8 cellular contexts compared by ENCODE assay signal in the genomic region with DNA sequence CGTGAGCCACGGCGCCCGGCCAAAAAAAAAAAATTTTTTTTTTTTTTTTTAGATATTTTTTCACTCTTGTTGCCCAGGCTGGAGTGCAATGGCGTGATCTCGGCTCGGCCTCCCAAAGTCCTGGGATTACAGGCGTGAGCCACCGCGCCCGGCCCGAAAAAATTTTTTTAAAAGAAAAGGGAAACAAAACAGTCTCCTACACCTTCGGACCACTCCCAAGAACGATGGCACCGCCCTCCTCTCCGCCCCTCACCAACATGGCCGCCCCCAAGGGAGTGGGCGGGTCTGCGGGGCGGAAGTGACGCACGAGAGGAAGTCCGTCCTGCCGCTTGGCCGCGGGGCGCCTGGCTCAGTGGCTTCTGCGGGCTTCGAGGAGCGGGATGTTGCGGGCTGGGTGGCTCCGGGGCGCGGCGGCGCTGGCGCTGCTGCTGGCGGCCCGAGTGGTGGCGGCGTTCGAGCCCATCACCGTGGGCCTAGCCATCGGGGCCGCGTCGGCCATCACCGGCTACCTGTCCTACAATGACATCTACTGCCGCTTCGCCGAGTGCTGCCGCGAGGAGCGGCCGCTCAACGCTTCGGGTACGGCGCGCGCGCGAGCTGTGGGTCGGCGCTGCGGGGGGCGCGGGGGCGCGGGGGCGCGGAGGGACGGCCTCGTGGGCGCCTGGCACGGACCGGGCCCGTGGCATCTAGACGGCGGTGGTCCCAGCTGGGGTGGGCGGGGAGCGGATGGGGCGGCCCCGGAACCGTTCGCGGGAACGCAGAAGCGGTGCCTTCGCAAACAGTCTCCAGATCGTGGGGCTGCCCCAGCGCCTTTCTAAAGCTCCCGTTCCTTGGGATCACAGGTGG. TPM values are rescaled to one million over a fixed set of nuclear protein-coding genes. Genes with fewer than 3 reads are reported as not detected.
DNase-seq lines count a peak whose midpoint lies in the region; ATAC-seq lines count a peak whose summit lies in the region.

A gene with protein sequence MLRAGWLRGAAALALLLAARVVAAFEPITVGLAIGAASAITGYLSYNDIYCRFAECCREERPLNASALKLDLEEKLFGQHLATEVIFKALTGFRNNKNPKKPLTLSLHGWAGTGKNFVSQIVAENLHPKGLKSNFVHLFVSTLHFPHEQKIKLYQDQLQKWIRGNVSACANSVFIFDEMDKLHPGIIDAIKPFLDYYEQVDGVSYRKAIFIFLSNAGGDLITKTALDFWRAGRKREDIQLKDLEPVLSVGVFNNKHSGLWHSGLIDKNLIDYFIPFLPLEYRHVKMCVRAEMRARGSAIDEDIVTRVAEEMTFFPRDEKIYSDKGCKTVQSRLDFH (plus strand): TSS at position 352 of the 846 bp plus-strand sequence. CDS start 29 bp downstream, at position 381.

- H3K4me3 ChIP-seq in BLaER1, result peak within 1 kb of the TSS; percentile 89

- H4K20me1 ChIP-seq in BLaER1, result peaks cover 35% of the 10 kb centered on the region

- H3K27ac ChIP-seq in BLaER1, result peak within 1 kb of the TSS; percentile 56

- peaks cover 31% of the 10 kb centered on the region for H3K4me1 ChIP-seq in BLaER1

- H3K9me3 ChIP-seq in BLaER1, result no peaks in the 10 kb centered on the region

- H3K9ac ChIP-seq in BLaER1, result peak within 1 kb of the TSS; percentile 80

- no peaks in the 10 kb centered on the region for H3K27me3 ChIP-seq in BLaER1

- ATAC-seq in GM19328 (IDR thresholded peaks at IDR 0.05; ENCODE audit: unreplicated experiment), result peak; percentile 91
- ATAC-seq in HG03520 (IDR thresholded peaks at IDR 0.05; ENCODE audit: unreplicated experiment), result peak; percentile 85
- ATAC-seq in left lobe of liver, result peak; percentile 98

- peak; percentile 98 for DNase-seq in NCI-H69 (lab: John Stamatoyannopoulos, UW)
- DNase-seq in activated CD4-positive, alpha-beta T cell treated with anti-CD3 and anti-CD28 coated beads, Interleukin-2, amount 50 U/mL, for 1 hour, result peak; percentile 94
- DNase-seq in dedifferentiated amniotic fluid mesenchymal stem cell (ENCODE audit: extremely low spot score), result peak; percentile 91
- peak; percentile 94 for DNase-seq in left lobe of liver (ENCODE audit: low spot score)
- peak; percentile 94 to 95 for DNase-seq in stimulated activated CD4-positive, alpha-beta T cell treated with anti-CD3 and anti-CD28 coated beads, Interleukin-2, amount 100 ng/mL, for 24 hours

- H3K36me3 ChIP-seq in BLaER1, result peaks cover 31% of the 10 kb centered on the region

- H3K4me2 ChIP-seq in BLaER1, result peak within 1 kb of the TSS; percentile 93

RNA-seq across cellular contexts. Expression of the gene that starts here (rescaled TPM):
- total RNA-seq in left lobe of liver, result 18.7 TPM

Comparison
In these comparisons a context has a peak if more than half of its experiments do, and no peak if none do; other contexts are left out.
1. Peak in every context shown above with its lines: DNase-seq, ATAC-seq, H3K4me3 ChIP-seq and H3K27ac ChIP-seq.